23 cellular contexts compared by ENCODE assay signal in the genomic region with DNA sequence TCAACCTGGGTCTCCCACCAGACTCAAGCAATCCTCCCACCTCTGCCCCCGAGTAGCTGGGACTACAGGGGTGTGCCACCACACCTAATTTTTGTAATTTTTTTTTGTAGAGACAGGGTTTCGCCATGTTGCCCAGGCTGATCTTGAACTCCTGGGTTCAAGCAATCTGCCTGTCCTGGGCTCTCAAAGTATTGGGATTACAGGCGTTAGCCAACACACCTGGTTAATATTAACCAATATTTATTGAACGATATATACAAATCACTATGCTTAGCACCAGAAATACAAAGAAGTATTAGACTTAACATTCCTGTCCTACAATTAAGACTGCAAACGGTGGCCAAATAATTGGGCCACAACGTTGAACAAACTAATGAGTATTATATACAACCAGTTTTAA.
"Had no signal": no experiment of that assay in that cellular context is flagged by ENCODE, and none has a peak within 500 bp of the region (broad histone marks: within the 10 kb centered on the region; RNA-seq: fewer than 3 reads in every experiment).

No MANE protein-coding gene starts in this region.

- ATAC-seq: activated CD4-positive, alpha-beta T cell treated with anti-CD3 and anti-CD28 coated beads for 36 hours; activated naive CD4-positive, alpha-beta T cell treated with anti-CD3 and anti-CD28 coated beads, Interleukin-2, amount 50 U/mL, for 72 hours; gastroesophageal sphincter; heart left ventricle; left cardiac atrium; lower lobe of right lung; naive thymus-derived CD4-positive, alpha-beta T cell; psoas muscle; T-cell had no signal

- DNase-seq: activated B cell treated with CpG ODN at 0.5 μM for 24 hours; activated CD4-positive, alpha-beta memory T cell treated with anti-CD3 and anti-CD28 coated beads for 36 hours; activated CD4-positive, alpha-beta T cell treated with anti-CD3 and anti-CD28 coated beads for 36 hours; activated gamma-delta T cell; aorta; heart left ventricle; islet precursor cell; left cardiac atrium; lower lobe of right lung; naive thymus-derived CD4-positive, alpha-beta T cell; psoas muscle; stimulated activated CD4-positive, alpha-beta T cell treated with anti-CD3 and anti-CD28 coated beads, Interleukin-1b, Interleukin-23, amount 100 ng/mL, for 48 hours; T-cell; T-helper 9 cell; tibial artery; uterus had no signal

- H3K27ac ChIP-seq: epithelial cell of prostate, gastroesophageal sphincter, heart left ventricle, lower lobe of right lung, psoas muscle, right atrium auricular region, tibial artery, uterus had no signal

- H3K27me3 ChIP-seq: gastroesophageal sphincter, heart left ventricle, right atrium auricular region, tibial artery, uterus had no signal

- H3K4me3 Mint-ChIP-seq: activated B cell treated with CpG ODN at 0.5 μM for 24 hours; activated CD4-positive, alpha-beta memory T cell treated with anti-CD3 and anti-CD28 coated beads for 36 hours; activated CD4-positive, alpha-beta T cell treated with anti-CD3 and anti-CD28 coated beads for 36 hours; activated T-helper 1 cell treated with anti-CD3 and anti-CD28 coated beads, Interleukin-12 subunit alpha, Interleukin-12 subunit beta, Interleukin-2, Interleukin-4 antibody, amounts not matched to agents 30 ng/mL and 10 ng/mL and 1 ng/mL, durations not matched to agents 14 hours and 24 hours and 36 hours; central memory CD8-positive, alpha-beta T cell; stimulated activated naive CD8-positive, alpha-beta T cell treated with anti-CD3 and anti-CD28 coated beads, Interleukin-15, Interleukin-2, amounts not matched to agents 100 ng/mL and 50 ng/mL, for 24 hours; T-cell had no signal

- H3K27me3 Mint-ChIP-seq: activated B cell treated with CpG ODN at 0.5 μM for 24 hours; activated CD4-positive, alpha-beta memory T cell treated with anti-CD3 and anti-CD28 coated beads for 36 hours; activated CD4-positive, alpha-beta T cell treated with anti-CD3 and anti-CD28 coated beads for 36 hours; central memory CD8-positive, alpha-beta T cell; naive thymus-derived CD4-positive, alpha-beta T cell; stimulated activated naive CD8-positive, alpha-beta T cell treated with anti-CD3 and anti-CD28 coated beads, Interleukin-15, Interleukin-2, amounts not matched to agents 100 ng/mL and 50 ng/mL, for 24 hours; T-cell had no signal

- H3K27ac Mint-ChIP-seq: activated B cell treated with CpG ODN at 0.5 μM for 24 hours; activated CD4-positive, alpha-beta memory T cell treated with anti-CD3 and anti-CD28 coated beads for 36 hours; activated CD4-positive, alpha-beta T cell treated with anti-CD3 and anti-CD28 coated beads for 36 hours; activated naive CD4-positive, alpha-beta T cell treated with anti-CD3 and anti-CD28 coated beads, Interleukin-2, amount 50 U/mL, for 72 hours; activated T-helper 1 cell treated with anti-CD3 and anti-CD28 coated beads, Interleukin-12 subunit alpha, Interleukin-12 subunit beta, Interleukin-2, Interleukin-4 antibody, amounts not matched to agents 30 ng/mL and 10 ng/mL and 1 ng/mL, durations not matched to agents 14 hours and 24 hours and 36 hours; naive thymus-derived CD4-positive, alpha-beta T cell; stimulated activated naive CD8-positive, alpha-beta T cell treated with anti-CD3 and anti-CD28 coated beads, Interleukin-15, Interleukin-2, amounts not matched to agents 100 ng/mL and 50 ng/mL, for 24 hours; T-cell had no signal

- H3K4me3 ChIP-seq: gastroesophageal sphincter, heart left ventricle, lower lobe of right lung, psoas muscle, right atrium auricular region, tibial artery, uterus had no signal

- H3K9me3 Mint-ChIP-seq: activated B cell treated with CpG ODN at 0.5 μM for 24 hours; activated CD4-positive, alpha-beta memory T cell treated with anti-CD3 and anti-CD28 coated beads for 36 hours; activated naive CD4-positive, alpha-beta T cell treated with anti-CD3 and anti-CD28 coated beads, Interleukin-2, amount 50 U/mL, for 72 hours; activated T-helper 1 cell treated with anti-CD3 and anti-CD28 coated beads, Interleukin-12 subunit alpha, Interleukin-12 subunit beta, Interleukin-2, Interleukin-4 antibody, amounts not matched to agents 30 ng/mL and 10 ng/mL and 1 ng/mL, durations not matched to agents 14 hours and 24 hours and 36 hours; central memory CD8-positive, alpha-beta T cell; naive thymus-derived CD4-positive, alpha-beta T cell; stimulated activated naive CD8-positive, alpha-beta T cell treated with anti-CD3 and anti-CD28 coated beads, Interleukin-15, Interleukin-2, amounts not matched to agents 100 ng/mL and 50 ng/mL, for 24 hours; T-cell had no signal

- H3K9me3 ChIP-seq: gastroesophageal sphincter, heart left ventricle, lower lobe of right lung, psoas muscle, right atrium auricular region, tibial artery, uterus had no signal

- H3K36me3 ChIP-seq: right atrium auricular region, uterus had no signal
